Comparison of ENCODE assay signal across 25 cellular contexts in the genomic region with DNA sequence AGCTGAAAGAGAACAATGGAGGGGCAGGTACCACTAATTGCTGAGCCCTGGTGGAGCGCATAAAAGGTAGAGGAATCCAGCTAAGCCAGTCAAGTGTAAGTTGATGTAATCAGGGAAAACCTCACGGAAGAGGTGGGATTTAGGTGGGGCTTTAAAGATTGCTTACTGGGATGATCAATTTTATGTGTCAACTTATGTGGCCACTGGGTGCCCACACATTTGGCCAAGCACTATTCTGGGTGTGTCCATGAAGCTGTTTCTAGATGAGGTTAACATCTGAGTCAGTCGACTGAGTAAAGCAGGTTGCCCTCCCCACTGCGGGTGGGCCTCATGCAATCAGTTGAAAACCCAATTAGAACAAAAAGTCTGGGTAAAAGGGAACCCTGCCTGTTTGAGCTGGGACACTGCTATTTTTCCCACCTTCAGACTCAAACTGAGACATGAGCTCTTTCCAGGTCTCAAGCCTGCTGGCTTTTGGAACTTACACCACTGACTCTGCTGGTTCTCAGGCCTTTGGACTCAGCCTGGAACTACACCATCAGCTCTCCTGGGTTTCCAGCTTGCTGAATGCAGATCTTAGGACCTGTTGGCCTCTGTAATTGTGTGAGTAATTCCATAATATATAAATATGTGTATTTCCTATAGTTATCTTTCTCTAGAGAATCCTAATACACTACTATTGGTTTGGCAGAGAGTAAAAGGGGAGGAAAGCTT.
DNase-seq lines count a peak whose midpoint lies in the region; ATAC-seq and TF ChIP-seq lines count a peak whose summit lies in the region.
"Had no signal": no experiment of that assay in that cellular context is flagged by ENCODE, and none has a peak within 500 bp of the region (broad histone marks: within the 10 kb centered on the region; RNA-seq: fewer than 3 reads in every experiment).

No MANE protein-coding gene starts in this region.

- POLR2A ChIA-PET in PC-9 (lab: Charles Lee; ENCODE audit: unreplicated experiment): interaction anchor here (0.5 to 0.6 kb wide), 2 partner anchors 12 to 41 kb away, joined by 3 to 6 read pairs; no protein-coding TSS in a partner anchor

- no TSS peak for BruUV-seq in PC-9 (replicated peaks; lab: Mats Ljungman, UMichigan)

- CTCF ChIA-PET in PC-9 (lab: Charles Lee): interaction anchor here (0.5 to 0.6 kb wide), 2 partner anchors 23 to 68 kb away, joined by 3 to 5 read pairs; no protein-coding TSS in a partner anchor

- H4K20me1 ChIP-seq in PC-9 (ENCODE audit: insufficient read depth): no peaks in the 10 kb centered on the region
- H4K20me1 ChIP-seq: BLaER1 had no signal

- intact Hi-C loops in PC-9 (cut with micrococcal nuclease; ENCODE audit: unreplicated experiment) (no loop called here), transverse colon (cut with DNase I; ENCODE audit: low total_unique reads) (no loop called here)

- DNase-seq in PC-9 (peak in 1 of 2 experiments; percentile 67), epithelial cell of esophagus (ENCODE audit: low read depth) (peak; percentile 74), transverse colon (no peak), ACHN (no peak)
- DNase-seq: activated CD4-positive, alpha-beta T cell treated with anti-CD3 and anti-CD28 coated beads, Interleukin-2, amount 50 U/mL, for 4 hours; activated CD4-positive, CD25-positive, alpha-beta regulatory T cell; activated T-cell treated with anti-CD3 and anti-CD28 coated beads, Interleukin-2, amount 50 U/mL, for 48 hours; central memory CD4-positive, alpha-beta T cell; endodermal cell; hypothalamus; NCI-H1092 treated with DMSO at 0.1 percent for 48 hours; NCI-H1694 treated with DMSO at 0.1 percent for 48 hours; right cardiac atrium; spleen; stimulated activated CD4-positive, alpha-beta T cell treated with anti-CD3 and anti-CD28 coated beads, Interleukin-2, amount 100 ng/mL, for 24 hours; T-cell; upper lobe of left lung had no signal

- no peak overlapping the region for H3K4me3 ChIP-seq in PC-9
- H3K4me3 ChIP-seq in epithelial cell of esophagus (ENCODE audit: low read length): no peak overlapping the region
- H3K4me3 ChIP-seq in mucosa of rectum (ENCODE audit: low read length in 2 of 2): peak overlapping the region in 1 of 2 donors; percentile 55
- no peak overlapping the region for H3K4me3 ChIP-seq in transverse colon
- H3K4me3 ChIP-seq: BLaER1, neural progenitor cell, pancreas, SJSA1, spleen, upper lobe of left lung had no signal

- no peak for ATAC-seq in GM18870 (IDR thresholded peaks at IDR 0.05; ENCODE audit: unreplicated experiment)
- no peak for ATAC-seq in HG02981 (IDR thresholded peaks at IDR 0.05; ENCODE audit: unreplicated experiment)
- ATAC-seq: right cardiac atrium, T-cell had no signal

- no peaks in the 10 kb centered on the region for H3K27me3 ChIP-seq in PC-9 (ENCODE audit: insufficient read depth, low read depth)
- no peaks in the 10 kb centered on the region for H3K27me3 ChIP-seq in mucosa of rectum (ENCODE audit: control insufficient read depth in 2 of 2, insufficient read depth in 2 of 2, low read length in 2 of 2)
- no peaks in the 10 kb centered on the region for H3K27me3 ChIP-seq in transverse colon
- H3K27me3 ChIP-seq: BLaER1, neural progenitor cell, pancreas, SJSA1, upper lobe of left lung had no signal

- H3K9me3 ChIP-seq in PC-9 (ENCODE audit: insufficient read depth, low read depth): no peaks in the 10 kb centered on the region
- H3K9me3 ChIP-seq in mucosa of rectum (ENCODE audit: control insufficient read depth in 2 of 2, low read length in 2 of 2): no peaks in the 10 kb centered on the region
- no peaks in the 10 kb centered on the region for H3K9me3 ChIP-seq in transverse colon
- H3K9me3 ChIP-seq: BLaER1, pancreas, SJSA1, spleen, upper lobe of left lung had no signal

- H2AFZ ChIP-seq in PC-9: no peak overlapping the region

- WGBS in transverse colon (ENCODE audit: low coverage in 1 of 2), 2 donors: 57 to 65% methylated on average over 2 to 4 of the region's 4 CpGs

- H3K4me2 ChIP-seq in PC-9: peak overlapping the region; percentile 29
- H3K4me2 ChIP-seq: BLaER1 had no signal

- H3F3A ChIP-seq in PC-9 (ENCODE audit: insufficient read depth, low read depth): peaks cover 15% of the 10 kb centered on the region

- TF ChIP-seq CTCF in PC-9 (conservative IDR thresholded peaks at IDR 0.05): no peak
- TF ChIP-seq CTCF in epithelial cell of esophagus (IDR thresholded peaks at IDR 0.05; ENCODE audit: insufficient read depth, low read depth, low read length, missing control alignments): no peak
- no peak for TF ChIP-seq CTCF in transverse colon (IDR thresholded peaks at IDR 0.05)

- H3K9me2 ChIP-seq in PC-9 (ENCODE audit: insufficient read depth): no peaks in the 10 kb centered on the region

- no peak for TF ChIP-seq EP300 in transverse colon (IDR thresholded peaks at IDR 0.05; ENCODE audit: low read depth)

- H3K36me3 ChIP-seq in PC-9 (ENCODE audit: low read depth): no peaks in the 10 kb centered on the region
- H3K36me3 ChIP-seq in mucosa of rectum (ENCODE audit: control insufficient read depth in 2 of 2, insufficient read depth in 2 of 2, low read length in 2 of 2): no peaks in the 10 kb centered on the region
- no peaks in the 10 kb centered on the region for H3K36me3 ChIP-seq in transverse colon
- H3K36me3 ChIP-seq: BLaER1, neural progenitor cell, pancreas, SJSA1, spleen, upper lobe of left lung had no signal

- H3K27ac ChIP-seq in PC-9 (peak overlapping the region; percentile 66), mucosa of rectum (ENCODE audit: low read depth in 2 of 2, low read length in 2 of 2) (peak overlapping the region; percentile 80 to 81), transverse colon (peak overlapping the region; percentile 81 to 86 (median 82))
- H3K27ac ChIP-seq: BLaER1, neural progenitor cell, RWPE1, SJSA1, spleen, upper lobe of left lung had no signal

- peaks cover 27% of the 10 kb centered on the region for H3K79me2 ChIP-seq in PC-9 (ENCODE audit: low read depth)

- H3K9ac ChIP-seq in mucosa of rectum (ENCODE audit: low read depth in 1 of 2, low read length in 2 of 2): peak overlapping the region; percentile 35 to 53
- H3K9ac ChIP-seq: BLaER1, neural progenitor cell had no signal

- H3K4me1 ChIP-seq in PC-9 (replicated peaks; ENCODE audit: insufficient read depth) (peaks cover 62% of the 10 kb centered on the region), mucosa of rectum (ENCODE audit: control insufficient read depth in 2 of 2, insufficient read depth in 2 of 2, low read length in 2 of 2) (peaks cover 26 to 38% of the 10 kb centered on the region in 2 donors), transverse colon (peaks cover 0 to 39% (median 17%) of the 10 kb centered on the region in 4 donors)
- H3K4me1 ChIP-seq: BLaER1, SJSA1, spleen, upper lobe of left lung had no signal

- no peak for TF ChIP-seq POLR2A in transverse colon (IDR thresholded peaks at IDR 0.05)

- in situ Hi-C loops in transverse colon (cut with MboI; ENCODE audit: low pct_ligation_motif_present in 1 of 4, low pct_unique_long_range_greater_than_20kb in 1 of 4, low sequenced_read_pairs in 3 of 4): no loop called here
- in situ Hi-C loops in ACHN (cut with HindIII; ENCODE audit: low pct_ligation_motif_present, low pct_unique_long_range_greater_than_20kb, low sequenced_read_pairs): no loop called here
